Comparison of ENCODE assay signal across 1 cellular context in the genomic region with DNA sequence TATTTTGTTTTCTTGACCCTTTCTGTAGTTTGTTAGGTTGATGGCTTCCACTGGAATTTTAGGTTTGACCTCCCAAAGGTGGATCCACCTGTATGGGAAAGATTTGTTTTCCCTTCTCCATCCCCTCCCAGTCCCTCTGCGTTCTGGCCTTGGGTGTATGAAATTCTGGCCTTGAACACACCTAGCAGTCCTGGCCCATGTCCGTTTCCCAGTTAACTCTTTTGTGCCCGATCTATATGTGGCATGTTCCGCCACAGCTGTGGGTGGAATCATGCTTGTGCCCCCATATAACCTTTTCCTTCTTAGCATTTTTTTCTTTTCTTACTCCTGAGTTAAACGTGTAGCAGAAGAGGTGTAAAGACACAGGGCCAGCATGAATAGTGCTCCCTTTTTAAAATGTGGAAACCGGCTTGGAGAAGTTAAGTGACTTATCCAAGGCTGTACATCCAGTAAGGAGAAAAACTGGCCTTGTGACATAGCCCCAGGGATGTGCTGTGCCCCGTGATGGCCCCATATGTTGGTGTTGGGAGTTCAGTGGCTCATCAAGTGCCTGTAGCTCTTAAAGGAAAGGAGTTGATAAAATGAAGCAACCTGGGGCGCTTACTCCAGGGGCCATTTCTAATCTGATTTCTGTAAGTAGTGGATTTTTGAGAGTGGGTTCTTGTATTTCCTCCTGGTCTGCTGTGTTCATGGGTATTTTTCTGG.
TF ChIP-seq lines count a peak whose summit lies in the region.

No MANE protein-coding gene starts in this region.

TF ChIP-seq in GM23338, 12 proteins besides CTCF, POLR2A, EP300 and RAD21 (continued from another document):
- TF ChIP-seq REST (IDR thresholded peaks at IDR 0.05; ENCODE audit: unreplicated experiment), result no peak
- TF ChIP-seq NANOG (IDR thresholded peaks at IDR 0.05; ENCODE audit: borderline replicate concordance), result no peak
- TF ChIP-seq, protein P1, sequence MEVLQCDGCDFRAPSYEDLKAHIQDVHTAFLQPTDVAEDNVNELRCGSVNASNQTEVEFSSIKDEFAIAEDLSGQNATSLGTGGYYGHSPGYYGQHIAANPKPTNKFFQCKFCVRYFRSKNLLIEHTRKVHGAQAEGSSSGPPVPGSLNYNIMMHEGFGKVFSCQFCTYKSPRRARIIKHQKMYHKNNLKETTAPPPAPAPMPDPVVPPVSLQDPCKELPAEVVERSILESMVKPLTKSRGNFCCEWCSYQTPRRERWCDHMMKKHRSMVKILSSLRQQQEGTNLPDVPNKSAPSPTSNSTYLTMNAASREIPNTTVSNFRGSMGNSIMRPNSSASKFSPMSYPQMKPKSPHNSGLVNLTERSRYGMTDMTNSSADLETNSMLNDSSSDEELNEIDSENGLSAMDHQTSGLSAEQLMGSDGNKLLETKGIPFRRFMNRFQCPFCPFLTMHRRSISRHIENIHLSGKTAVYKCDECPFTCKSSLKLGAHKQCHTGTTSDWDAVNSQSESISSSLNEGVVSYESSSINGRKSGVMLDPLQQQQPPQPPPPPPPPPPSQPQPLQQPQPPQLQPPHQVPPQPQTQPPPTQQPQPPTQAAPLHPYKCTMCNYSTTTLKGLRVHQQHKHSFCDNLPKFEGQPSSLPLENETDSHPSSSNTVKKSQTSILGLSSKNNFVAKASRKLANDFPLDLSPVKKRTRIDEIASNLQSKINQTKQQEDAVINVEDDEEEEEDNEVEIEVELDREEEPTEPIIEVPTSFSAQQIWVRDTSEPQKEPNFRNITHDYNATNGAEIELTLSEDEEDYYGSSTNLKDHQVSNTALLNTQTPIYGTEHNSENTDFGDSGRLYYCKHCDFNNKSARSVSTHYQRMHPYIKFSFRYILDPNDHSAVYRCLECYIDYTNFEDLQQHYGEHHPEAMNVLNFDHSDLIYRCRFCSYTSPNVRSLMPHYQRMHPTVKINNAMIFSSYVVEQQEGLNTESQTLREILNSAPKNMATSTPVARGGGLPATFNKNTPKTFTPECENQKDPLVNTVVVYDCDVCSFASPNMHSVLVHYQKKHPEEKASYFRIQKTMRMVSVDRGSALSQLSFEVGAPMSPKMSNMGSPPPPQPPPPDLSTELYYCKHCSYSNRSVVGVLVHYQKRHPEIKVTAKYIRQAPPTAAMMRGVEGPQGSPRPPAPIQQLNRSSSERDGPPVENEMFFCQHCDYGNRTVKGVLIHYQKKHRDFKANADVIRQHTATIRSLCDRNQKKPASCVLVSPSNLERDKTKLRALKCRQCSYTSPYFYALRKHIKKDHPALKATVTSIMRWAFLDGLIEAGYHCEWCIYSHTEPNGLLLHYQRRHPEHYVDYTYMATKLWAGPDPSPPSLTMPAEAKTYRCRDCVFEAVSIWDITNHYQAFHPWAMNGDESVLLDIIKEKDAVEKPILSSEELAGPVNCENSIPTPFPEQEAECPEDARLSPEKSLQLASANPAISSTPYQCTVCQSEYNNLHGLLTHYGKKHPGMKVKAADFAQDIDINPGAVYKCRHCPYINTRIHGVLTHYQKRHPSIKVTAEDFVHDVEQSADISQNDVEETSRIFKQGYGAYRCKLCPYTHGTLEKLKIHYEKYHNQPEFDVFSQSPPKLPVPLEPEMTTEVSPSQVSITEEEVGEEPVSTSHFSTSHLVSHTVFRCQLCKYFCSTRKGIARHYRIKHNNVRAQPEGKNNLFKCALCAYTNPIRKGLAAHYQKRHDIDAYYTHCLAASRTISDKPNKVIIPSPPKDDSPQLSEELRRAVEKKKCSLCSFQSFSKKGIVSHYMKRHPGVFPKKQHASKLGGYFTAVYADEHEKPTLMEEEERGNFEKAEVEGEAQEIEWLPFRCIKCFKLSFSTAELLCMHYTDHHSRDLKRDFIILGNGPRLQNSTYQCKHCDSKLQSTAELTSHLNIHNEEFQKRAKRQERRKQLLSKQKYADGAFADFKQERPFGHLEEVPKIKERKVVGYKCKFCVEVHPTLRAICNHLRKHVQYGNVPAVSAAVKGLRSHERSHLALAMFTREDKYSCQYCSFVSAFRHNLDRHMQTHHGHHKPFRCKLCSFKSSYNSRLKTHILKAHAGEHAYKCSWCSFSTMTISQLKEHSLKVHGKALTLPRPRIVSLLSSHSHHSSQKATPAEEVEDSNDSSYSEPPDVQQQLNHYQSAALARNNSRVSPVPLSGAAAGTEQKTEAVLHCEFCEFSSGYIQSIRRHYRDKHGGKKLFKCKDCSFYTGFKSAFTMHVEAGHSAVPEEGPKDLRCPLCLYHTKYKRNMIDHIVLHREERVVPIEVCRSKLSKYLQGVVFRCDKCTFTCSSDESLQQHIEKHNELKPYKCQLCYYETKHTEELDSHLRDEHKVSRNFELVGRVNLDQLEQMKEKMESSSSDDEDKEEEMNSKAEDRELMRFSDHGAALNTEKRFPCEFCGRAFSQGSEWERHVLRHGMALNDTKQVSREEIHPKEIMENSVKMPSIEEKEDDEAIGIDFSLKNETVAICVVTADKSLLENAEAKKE (CRISPR knock-in tag; IDR thresholded peaks at IDR 0.05), result no peak
- TF ChIP-seq, protein P2, sequence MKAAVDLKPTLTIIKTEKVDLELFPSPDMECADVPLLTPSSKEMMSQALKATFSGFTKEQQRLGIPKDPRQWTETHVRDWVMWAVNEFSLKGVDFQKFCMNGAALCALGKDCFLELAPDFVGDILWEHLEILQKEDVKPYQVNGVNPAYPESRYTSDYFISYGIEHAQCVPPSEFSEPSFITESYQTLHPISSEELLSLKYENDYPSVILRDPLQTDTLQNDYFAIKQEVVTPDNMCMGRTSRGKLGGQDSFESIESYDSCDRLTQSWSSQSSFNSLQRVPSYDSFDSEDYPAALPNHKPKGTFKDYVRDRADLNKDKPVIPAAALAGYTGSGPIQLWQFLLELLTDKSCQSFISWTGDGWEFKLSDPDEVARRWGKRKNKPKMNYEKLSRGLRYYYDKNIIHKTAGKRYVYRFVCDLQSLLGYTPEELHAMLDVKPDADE (IDR thresholded peaks at IDR 0.05), result no peak
- no peak for TF ChIP-seq POLR2AphosphoS5 (IDR thresholded peaks at IDR 0.05; ENCODE audit: low read depth)
- no peak for TF ChIP-seq ZNF331 (CRISPR knock-in tag; IDR thresholded peaks at IDR 0.05; ENCODE audit: low read depth)
- TF ChIP-seq EZH2 (IDR thresholded peaks at IDR 0.05; ENCODE audit: low read depth, unreplicated experiment), result no peak
- TF ChIP-seq EZH2phosphoT487 (IDR thresholded peaks at IDR 0.05; ENCODE audit: unreplicated experiment), result no peak
- TF ChIP-seq CREB1 (CRISPR knock-in tag; IDR thresholded peaks at IDR 0.05; ENCODE audit: low read depth), result no peak
- TF ChIP-seq JUNB (IDR thresholded peaks at IDR 0.05; ENCODE audit: unreplicated experiment), result no peak
